8 cellular contexts compared by ENCODE assay signal in the genomic region with DNA sequence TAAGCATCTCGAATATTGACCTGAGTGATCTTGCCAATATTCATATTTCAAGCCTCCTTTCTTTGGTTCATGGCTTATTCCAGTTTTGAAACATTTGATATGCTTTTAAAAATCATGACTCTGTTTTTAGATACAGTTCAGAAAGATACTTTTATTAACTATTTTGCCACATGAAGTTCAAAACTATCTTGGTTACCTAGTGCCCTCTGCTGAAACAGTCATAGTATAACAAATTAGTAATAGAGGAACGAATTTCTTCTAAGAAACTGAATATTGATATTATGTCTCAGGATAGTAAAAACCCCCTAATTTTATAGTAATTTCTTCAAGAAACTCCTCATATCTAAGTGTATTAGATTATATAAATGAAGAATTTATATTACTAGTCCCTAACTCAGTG. TPM values are rescaled to one million over a fixed set of nuclear protein-coding genes. Genes with fewer than 3 reads are reported as not detected.
DNase-seq lines count a peak whose midpoint lies in the region; ATAC-seq and TF ChIP-seq lines count a peak whose summit lies in the region.

No MANE protein-coding gene starts in this region.

- POLR2A ChIA-PET in AG04450 (lab: Yijun Ruan, JAX), result no interaction called here
- POLR2A ChIA-PET in activated CD4-positive, alpha-beta T cell treated with anti-CD3 and anti-CD28 coated beads, Interleukin-2, amount 10 ng/mL, durations not matched to agents 7 days and 5 days (lab: Charles Lee), result no interaction called here

- no peak overlapping the region for H3K4me3 ChIP-seq in AG04450 (ENCODE audit: low read depth, low read length)
- peak overlapping the region; percentile 39; the same call in 1 of the 2 replicates for H3K4me3 ChIP-seq in SK-N-MC
- H3K4me3 ChIP-seq in hepatocyte, result no peak overlapping the region
- H3K4me3 ChIP-seq in mucosa of descending colon, result no peak overlapping the region

- TF ChIP-seq CTCF in AG04450 (IDR thresholded peaks at IDR 0.05; ENCODE audit: low read depth, low read length) (peak; percentile 60), GM13976 (IDR thresholded peaks at IDR 0.05; ENCODE audit: borderline replicate concordance, control extremely low read depth, extremely low read depth, insufficient read depth, missing control alignments) (no peak), hepatocyte (IDR thresholded peaks at IDR 0.05; ENCODE audit: poor library complexity) (peak; percentile 59), mucosa of descending colon (IDR thresholded peaks at IDR 0.05) (no peak)

- in situ Hi-C loops in GM13976 (cut with MboI; ENCODE audit: low sequenced_read_pairs, unreplicated experiment), result loop anchor here (25.0 kb wide), 1 partner anchor 663 kb away; no protein-coding TSS in a partner anchor

- H3K36me3 Mint-ChIP-seq in activated CD4-positive, alpha-beta T cell treated with anti-CD3 and anti-CD28 coated beads, Interleukin-2, amount 10 ng/mL, durations not matched to agents 7 days and 5 days (ENCODE audit: low read depth), result no peaks in the 10 kb centered on the region

- H3K27ac ChIP-seq in AG04450 (ENCODE audit: low read depth, low read length) (no peak overlapping the region), SK-N-MC (peak overlapping the region; percentile 65), hepatocyte (no peak overlapping the region)

- no peak overlapping the region for H3K4me3 Mint-ChIP-seq in activated CD4-positive, alpha-beta T cell treated with anti-CD3 and anti-CD28 coated beads, Interleukin-2, amount 10 ng/mL, durations not matched to agents 7 days and 5 days

- intact Hi-C loops in mucosa of descending colon (cut with DNase I, micrococcal nuclease), result no loop called here

- no peak overlapping the region for H2AFZ ChIP-seq in hepatocyte

- no peak overlapping the region for H3K27ac Mint-ChIP-seq in activated CD4-positive, alpha-beta T cell treated with anti-CD3 and anti-CD28 coated beads, Interleukin-2, amount 10 ng/mL, durations not matched to agents 7 days and 5 days

- H3K9me3 Mint-ChIP-seq in activated CD4-positive, alpha-beta T cell treated with anti-CD3 and anti-CD28 coated beads, Interleukin-2, amount 10 ng/mL, durations not matched to agents 7 days and 5 days, result no peaks in the 10 kb centered on the region

- H3K27me3 Mint-ChIP-seq in activated CD4-positive, alpha-beta T cell treated with anti-CD3 and anti-CD28 coated beads, Interleukin-2, amount 10 ng/mL, durations not matched to agents 7 days and 5 days, result peaks cover 5% of the 10 kb centered on the region

- H3K9me3 ChIP-seq in AG04450 (ENCODE audit: control insufficient read depth, insufficient read depth, low read length) (no peaks in the 10 kb centered on the region), SK-N-MC (ENCODE audit: low read depth, low read length) (no peaks in the 10 kb centered on the region), hepatocyte (ENCODE audit: low read depth) (no peaks in the 10 kb centered on the region), mucosa of descending colon (no peaks in the 10 kb centered on the region)

- WGBS in hepatocyte (ENCODE audit: low lambda C conversion rate, missing lambda C conversion rate), result 68% methylated on average over 2 of the region's 2 CpGs

- peak overlapping the region; percentile 54 for H3K9ac ChIP-seq in SK-N-MC (ENCODE audit: insufficient read length)

- H3K4me2 ChIP-seq in hepatocyte, result no peak overlapping the region

- no peaks in the 10 kb centered on the region for H3K36me3 ChIP-seq in SK-N-MC (ENCODE audit: insufficient read depth, low read length)
- H3K36me3 ChIP-seq in hepatocyte (replicated peaks; ENCODE audit: insufficient read depth, low read depth), result no peaks in the 10 kb centered on the region
- H3K36me3 ChIP-seq in mucosa of descending colon (ENCODE audit: low read depth), result no peaks in the 10 kb centered on the region

- ATAC-seq in HG03039 (IDR thresholded peaks at IDR 0.05; ENCODE audit: unreplicated experiment) (no peak), GM18868 (IDR thresholded peaks at IDR 0.05; ENCODE audit: unreplicated experiment) (no peak), mucosa of descending colon (no peak)

- H3K27me3 ChIP-seq in AG04450 (ENCODE audit: control insufficient read depth, insufficient read depth, low read length), result no peaks in the 10 kb centered on the region
- no peaks in the 10 kb centered on the region for H3K27me3 ChIP-seq in hepatocyte

- H3K4me1 Mint-ChIP-seq in activated CD4-positive, alpha-beta T cell treated with anti-CD3 and anti-CD28 coated beads, Interleukin-2, amount 10 ng/mL, durations not matched to agents 7 days and 5 days, result no peaks in the 10 kb centered on the region

- no peaks in the 10 kb centered on the region for H4K20me1 ChIP-seq in hepatocyte (ENCODE audit: insufficient read depth, poor library complexity, severe bottlenecking)

- CTCF ChIA-PET in AG04450 (lab: Charles Lee), result interaction anchor here (0.9 to 1.3 kb wide), 4 partner anchors 73 to 1332 kb away, joined by 3 to 4 read pairs (median 4); no protein-coding TSS in a partner anchor
- CTCF ChIA-PET in activated CD4-positive, alpha-beta T cell treated with anti-CD3 and anti-CD28 coated beads, Interleukin-2, amount 10 ng/mL, durations not matched to agents 7 days and 5 days (lab: Charles Lee), result no interaction called here

- H3K9me2 ChIP-seq in hepatocyte (replicated peaks; ENCODE audit: insufficient read depth), result no peaks in the 10 kb centered on the region

- H3K79me2 ChIP-seq in hepatocyte, result no peaks in the 10 kb centered on the region

- DNase-seq in AG04450 (ENCODE audit: low read depth, low spot score), result peak; percentile 2
- peak; percentile 34 for DNase-seq in GM13976 (ENCODE audit: low spot score)
- peak; percentile 39 for DNase-seq in SK-N-MC (ENCODE audit: low read depth, low spot score)
- DNase-seq in hepatocyte (ENCODE audit: low spot score), result peak; percentile 17
- no peak for DNase-seq in activated CD4-positive, alpha-beta T cell treated with anti-CD3 and anti-CD28 coated beads, Interleukin-2, amount 10 ng/mL, durations not matched to agents 7 days and 5 days
- no peak for DNase-seq in mucosa of descending colon

- no peaks in the 10 kb centered on the region for H3K4me1 ChIP-seq in hepatocyte (ENCODE audit: insufficient read depth)
- H3K4me1 ChIP-seq in mucosa of descending colon (ENCODE audit: low read depth), result no peaks in the 10 kb centered on the region

RNA-seq across cellular contexts. Expression of a gene that starts 52.6 kb away (rescaled TPM):
- polyA plus RNA-seq in AG04450 (2011; rRNA removed) (13.3 and 13.9 TPM in 2 replicates), hepatocyte (5.8 and 5.9 TPM in 2 replicates)
- 66.2 and 75.4 TPM in 2 replicates for polyA minus RNA-seq in AG04450 (2011; rRNA and poly(A)+ RNA removed)
- total RNA-seq in hepatocyte (22.8 and 32.6 TPM in 2 replicates), mucosa of descending colon (10 to 100 TPM; 38.0 to 51.2 (median 50.1) TPM)
- 10 to 100 TPM; 34.4 to 37.9 TPM for total RNA-seq in activated CD4-positive, alpha-beta T cell treated with anti-CD3 and anti-CD28 coated beads, Interleukin-2, amount 10 ng/mL, durations not matched to agents 7 days and 5 days

Comparison
In these comparisons a context has a peak if more than half of its experiments do, and no peak if none do; other contexts are left out.
1. DNase-seq: peak in AG04450 (single experiment), GM13976 (single experiment), SK-N-MC (single experiment) and hepatocyte (single experiment); none in activated CD4-positive, alpha-beta T cell treated with anti-CD3 and anti-CD28 coated beads, Interleukin-2, amount 10 ng/mL, durations not matched to agents 7 days and 5 days (single experiment) and mucosa of descending colon (0 of 3).
2. CTCF ChIP-seq: peak in AG04450 (single experiment) and hepatocyte (single experiment); none in GM13976 (single experiment) and mucosa of descending colon (single experiment).